In genomic region chrX:29728639-29729038, GRCh38 we compare ENCODE assay signal across 24 cellular contexts.
DNase-seq lines count a peak whose midpoint lies in the region; ATAC-seq and TF ChIP-seq lines count a peak whose summit lies in the region.
"Had no signal": no experiment of that assay in that cellular context is flagged by ENCODE, and none has a peak within 500 bp of the region (broad histone marks: within the 10 kb centered on the region; RNA-seq: fewer than 3 reads in every experiment).

No MANE protein-coding gene starts in this region.

- H3K79me2 ChIP-seq in mammary epithelial cell (ENCODE audit: insufficient read depth, low read length) = no peaks in the 10 kb centered on the region
- H3K79me2 ChIP-seq: hepatocyte had no signal

- intact Hi-C loops in mammary epithelial cell (cut with micrococcal nuclease) = no loop called here

- peak overlapping the region; percentile 22 for H2AFZ ChIP-seq in mammary epithelial cell (ENCODE audit: low read depth, low read length)
- H2AFZ ChIP-seq: hepatocyte had no signal

- dilution Hi-C loops in mammary epithelial cell (cut with HindIII; ENCODE audit: low sequenced_read_pairs) = no loop called here

- no peak overlapping the region for H3K27ac ChIP-seq in mammary epithelial cell (ENCODE audit: insufficient read depth, low read depth, low read length)
- no peak overlapping the region for H3K27ac ChIP-seq in foreskin keratinocyte
- peak overlapping the region; percentile 27 for H3K27ac ChIP-seq in temporal lobe (ENCODE audit: low read depth, low read length)
- H3K27ac ChIP-seq: 22Rv1, gastroesophageal sphincter, hepatocyte, HL-60 had no signal

- no peaks in the 10 kb centered on the region for H4K20me1 ChIP-seq in mammary epithelial cell (ENCODE audit: insufficient read depth, low read length)

- H3K4me1 ChIP-seq in mammary epithelial cell (ENCODE audit: insufficient read depth, low read length) (peaks cover 3% of the 10 kb centered on the region), foreskin keratinocyte (no peaks in the 10 kb centered on the region)
- H3K4me1 ChIP-seq: gastroesophageal sphincter had no signal

- in situ Hi-C loops in mammary epithelial cell (cut with MboI; ENCODE audit: low sequenced_read_pairs in 2 of 2) = no loop called here

- no peaks in the 10 kb centered on the region for H3K36me3 ChIP-seq in mammary epithelial cell (ENCODE audit: insufficient read depth, low read length)
- H3K36me3 ChIP-seq: gastroesophageal sphincter had no signal

- H3K9me3 ChIP-seq in mammary epithelial cell (replicated peaks; ENCODE audit: insufficient read depth, low read length) = no peaks in the 10 kb centered on the region
- H3K9me3 ChIP-seq: gastroesophageal sphincter had no signal

- DNase-seq in DMS53 (lab: John Stamatoyannopoulos, UW) (peak; percentile 2), DMS53 treated with DMSO at 0.1 percent for 48 hours (lab: John Stamatoyannopoulos, UW; ENCODE audit: unreplicated experiment) (no peak), mammary epithelial cell (peak; percentile 45), foreskin keratinocyte (peak; percentile 23 to 34), COR-L47 (lab: John Stamatoyannopoulos, UW) (no peak), NCI-H82 treated with DMSO at 0.1 percent for 48 hours (lab: John Stamatoyannopoulos, UW; ENCODE audit: unreplicated experiment) (no peak)
- DNase-seq: activated B cell treated with CpG ODN at 0.5 μM for 24 hours; activated CD4-positive, alpha-beta T cell treated with anti-CD3 and anti-CD28 coated beads, Interleukin-2, amount 10 ng/mL, durations not matched to agents 7 days and 5 days; activated effector memory CD4-positive, alpha-beta T cell treated with Interleukin-2 at 50 U/mL for 16 hours; activated naive CD8-positive, alpha-beta T cell treated with anti-CD3 and anti-CD28 coated beads, Interleukin-2, amount 10 ng/mL, durations not matched to agents 7 days and 5 days; dermis blood vessel endothelial cell; left colon; NCI-H146; NCI-H2107; NCI-H748 treated with DMSO at 0.1 percent for 48 hours; nephron progenitor cell; T-cell had no signal

- BruUV-seq in mammary epithelial cell (replicated peaks; lab: Mats Ljungman, UMichigan) = no TSS peak

- TF ChIP-seq CTCF in mammary epithelial cell (conservative IDR thresholded peaks at IDR 0.05 in 1 of 2, IDR thresholded peaks at IDR 0.05 in 1 of 2; ENCODE audit: extremely low read depth in 1 of 2, insufficient read depth in 1 of 2, low read depth in 1 of 2, low read length in 2 of 2) (no peak), foreskin keratinocyte (conservative IDR thresholded peaks at IDR 0.05) (no peak)

- H3K4me3 ChIP-seq in mammary epithelial cell (replicated peaks in 1 of 3; ENCODE audit: insufficient read depth in 1 of 3, low read depth in 2 of 3, low read length in 3 of 3) = no peak overlapping the region
- H3K4me3 ChIP-seq: gastroesophageal sphincter, hepatocyte had no signal

- ATAC-seq in foreskin keratinocyte = peak; percentile 41
- ATAC-seq in GM21786 (IDR thresholded peaks at IDR 0.05; ENCODE audit: unreplicated experiment) = no peak
- ATAC-seq: gastroesophageal sphincter; left colon; stimulated activated memory B cell treated with anti-CD40 and anti-IgM and Interleukin-4, amounts not matched to agents 10 μg/mL and 1 μg/mL and 100 μg/mL, for 72 hours; T-cell had no signal

- H3K4me2 ChIP-seq in mammary epithelial cell (ENCODE audit: insufficient read depth, low read depth, low read length) = peak overlapping the region; percentile 21
- H3K4me2 ChIP-seq: hepatocyte had no signal

- CTCF ChIA-PET in mammary epithelial cell (lab: Charles Lee; ENCODE audit: low non-redundant PET) = no interaction called here

- H3K27me3 ChIP-seq in mammary epithelial cell (ENCODE audit: insufficient read depth, low read length) = no peaks in the 10 kb centered on the region
- no peaks in the 10 kb centered on the region for H3K27me3 ChIP-seq in foreskin keratinocyte
- H3K27me3 ChIP-seq: gastroesophageal sphincter, hepatocyte had no signal

- no peak overlapping the region for H3K9ac ChIP-seq in mammary epithelial cell (ENCODE audit: insufficient read depth, low read length)

- 4% methylated on average over 2 of the region's 2 CpGs for WGBS in mammary epithelial cell (ENCODE audit: low coverage, missing lambda C conversion rate)

Comparison
In these comparisons a context has a peak if more than half of its experiments do, and no peak if none do; other contexts are left out.
1. DNase-seq: peak in DMS53 (single experiment), mammary epithelial cell (single experiment) and foreskin keratinocyte (2 of 2); none in DMS53 treated with DMSO at 0.1 percent for 48 hours (single experiment), COR-L47 (single experiment) and NCI-H82 treated with DMSO at 0.1 percent for 48 hours (single experiment).